Comparison of ENCODE assay signal across 8 cellular contexts in the genomic region with DNA sequence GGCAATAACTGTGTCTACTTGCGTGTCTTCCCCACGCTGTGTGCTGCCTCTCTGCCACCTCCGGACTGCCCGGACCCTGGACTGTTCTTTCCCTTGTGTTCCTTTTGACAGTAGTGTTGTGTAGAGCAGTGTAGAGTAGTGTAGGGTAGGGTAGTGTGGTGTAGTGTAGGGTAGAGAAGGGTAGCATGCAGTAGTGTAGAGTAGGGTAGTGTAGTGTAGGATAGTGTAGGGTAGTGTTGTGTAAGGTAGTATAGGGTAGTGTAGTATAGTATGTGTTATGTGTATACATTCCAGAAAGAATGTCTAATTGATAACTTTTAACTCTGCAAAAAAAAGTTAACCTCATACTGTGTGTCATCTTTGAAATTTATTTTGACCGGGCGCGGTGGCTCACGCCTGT.
"Had no signal": no experiment of that assay in that cellular context is flagged by ENCODE, and none has a peak within 500 bp of the region (broad histone marks: within the 10 kb centered on the region; RNA-seq: fewer than 3 reads in every experiment).

No MANE protein-coding gene starts in this region.

- H3K36me3 ChIP-seq: HAP-1 had no signal

- H3K9ac ChIP-seq: GM23248 had no signal

- ATAC-seq: HCT116, K562 had no signal

- H3K27ac ChIP-seq: GM23248 had no signal

- H3K4me3 ChIP-seq: GM23248, HAP-1, K562 had no signal

- DNase-seq: GM23248, GOT3, H7, HFFc6, IMR-90 had no signal

- H2AFZ ChIP-seq: GM23248 had no signal
